Comparison of ENCODE assay signal across 2 cellular contexts in genomic region chr12:123085046-123085445, GRCh38.
TF ChIP-seq lines count a peak whose summit lies in the region.

No MANE protein-coding gene starts in this region.

TF ChIP-seq in SK-N-SH, 30 proteins besides CTCF, POLR2A, EP300 and RAD21 (continued from another document):
- TF ChIP-seq REST (IDR thresholded peaks at IDR 0.05; ENCODE audit: low read depth, low read length) = no peak
- no peak for TF ChIP-seq USF2 (IDR thresholded peaks at IDR 0.05; ENCODE audit: borderline replicate concordance, low read depth, low read length)
- no peak for TF ChIP-seq ELF1 (IDR thresholded peaks at IDR 0.05)
- TF ChIP-seq USF1 (IDR thresholded peaks at IDR 0.05; ENCODE audit: borderline replicate concordance, low read depth) = no peak
- no peak for TF ChIP-seq TAF1 (IDR thresholded peaks at IDR 0.05; ENCODE audit: borderline replicate concordance, low read depth, low read length)
- no peak for TF ChIP-seq MAX (IDR thresholded peaks at IDR 0.05; ENCODE audit: low read depth)
- TF ChIP-seq MXI1 (IDR thresholded peaks at IDR 0.05; ENCODE audit: low read depth, low read length) = no peak
- TF ChIP-seq GATA2 (CRISPR knock-in tag; IDR thresholded peaks at IDR 0.05) = no peak
TF ChIP-seq in SK-N-SH: peak in this region for 0.

TF ChIP-seq in SK-N-SH treated with all-trans-retinoic acid at 6 μM for 48 hours, 23 proteins besides CTCF, POLR2A, EP300 and RAD21 (continued from another document):
- TF ChIP-seq PATZ1 (CRISPR knock-in tag; IDR thresholded peaks at IDR 0.05; ENCODE audit: borderline replicate concordance) = no peak
- TF ChIP-seq TSHZ2 (CRISPR knock-in tag; IDR thresholded peaks at IDR 0.05) = no peak
- TF ChIP-seq RARB (CRISPR knock-in tag; IDR thresholded peaks at IDR 0.05) = no peak
- no peak for TF ChIP-seq TCF4 (CRISPR knock-in tag; IDR thresholded peaks at IDR 0.05; ENCODE audit: borderline replicate concordance)
